ENCODE assay signal across 1 cellular context in the genomic region with DNA sequence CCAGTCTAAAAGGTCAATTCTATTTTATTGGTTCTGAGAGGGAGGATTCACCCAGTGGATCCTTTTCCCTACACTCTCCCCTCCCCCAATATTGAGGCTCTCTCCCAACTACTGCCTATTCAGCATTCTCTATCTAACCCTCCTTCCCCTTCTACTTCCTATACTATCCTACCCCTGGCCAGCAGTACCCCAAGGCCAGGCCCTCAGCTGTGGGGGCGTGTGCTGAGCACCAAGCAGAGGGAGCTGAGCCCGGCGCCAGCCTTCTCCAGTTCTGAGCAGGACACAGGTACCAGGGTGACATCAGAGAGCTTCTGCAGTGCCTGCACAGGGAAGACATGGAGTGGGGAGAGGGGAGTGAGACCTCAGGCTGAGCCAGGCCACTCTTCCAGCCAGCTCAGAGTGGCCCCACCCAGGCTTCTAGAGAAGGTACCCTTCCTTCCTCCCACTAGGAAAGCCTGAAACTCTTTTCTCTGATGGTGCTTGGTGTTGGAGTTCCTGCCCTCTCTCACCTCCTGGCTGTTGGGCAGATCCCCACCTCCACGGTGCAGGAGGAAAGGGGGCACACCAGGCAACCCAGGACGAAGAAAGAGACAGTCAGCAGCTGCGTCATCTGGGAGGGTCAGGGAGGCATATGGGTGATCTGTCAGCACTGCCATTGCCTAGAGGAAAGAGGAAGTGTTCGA.
A peak's percentile ranks its signal among the peaks of the same experiment; 100 is the strongest.
TF ChIP-seq lines count a peak whose summit lies in the region.

No MANE protein-coding gene starts in this region.

TF ChIP-seq in K562, 482 proteins besides CTCF, POLR2A, EP300 and RAD21 (continued from another document and continues in another):
- TF ChIP-seq HDGF (IDR thresholded peaks at IDR 0.05) (peak; percentile 62; the same call in 1 of the 2 replicates), BACH1 (tag; IDR thresholded peaks at IDR 0.05) (no peak), ZNF212 (CRISPR knock-in tag; IDR thresholded peaks at IDR 0.05) (no peak), GTF2E2 (tag; IDR thresholded peaks at IDR 0.05) (no peak), NR2C1 (IDR thresholded peaks at IDR 0.05) (no peak), NR2C1 (tag; IDR thresholded peaks at IDR 0.05) (peak; percentile 9; the same call in 1 of the 2 replicates), ZNF75A (CRISPR knock-in tag; IDR thresholded peaks at IDR 0.05) (no peak), ZNF830 (CRISPR knock-in tag; IDR thresholded peaks at IDR 0.05) (no peak), NR2F6 (CRISPR knock-in tag; IDR thresholded peaks at IDR 0.05) (no peak), ZNF24 (IDR thresholded peaks at IDR 0.05) (no peak), ZFX (CRISPR knock-in tag; IDR thresholded peaks at IDR 0.05) (no peak), ZNF174 (CRISPR knock-in tag; IDR thresholded peaks at IDR 0.05) (no peak), MCM2 (IDR thresholded peaks at IDR 0.05; ENCODE audit: low read depth) (no peak), TGIF2 (CRISPR knock-in tag; IDR thresholded peaks at IDR 0.05) (no peak), SMARCB1 (IDR thresholded peaks at IDR 0.05; ENCODE audit: insufficient read length, low read depth) (no peak), RBBP5 (IDR thresholded peaks at IDR 0.05; ENCODE audit: borderline replicate concordance, insufficient read depth, low read length, poor library complexity, severe bottlenecking) (peak; percentile 64), KDM1A (IDR thresholded peaks at IDR 0.05) (no peak), STAT5A (IDR thresholded peaks at IDR 0.05; ENCODE audit: borderline replicate concordance, low read length) (no peak), ZNF316 (IDR thresholded peaks at IDR 0.05) (peak; percentile 95), ZKSCAN3 (CRISPR knock-in tag; IDR thresholded peaks at IDR 0.05) (no peak), CCNT2 (IDR thresholded peaks at IDR 0.05; ENCODE audit: borderline replicate concordance, extremely low read depth, insufficient read length, low read depth, low read length) (no peak), PHF20 (IDR thresholded peaks at IDR 0.05; ENCODE audit: partially characterized antibody) (no peak), NR3C1 (CRISPR knock-in tag; IDR thresholded peaks at IDR 0.05) (no peak), ZNF12 (CRISPR knock-in tag; IDR thresholded peaks at IDR 0.05) (no peak), GABPB1 (CRISPR knock-in tag; IDR thresholded peaks at IDR 0.05) (no peak), PHF21A (IDR thresholded peaks at IDR 0.05; ENCODE audit: borderline replicate concordance, low read depth) (no peak), BCOR (IDR thresholded peaks at IDR 0.05) (no peak), TEAD4 (IDR thresholded peaks at IDR 0.05; ENCODE audit: low read length) (0 out of 2 replicates have a peak, but pooled peaks have one; percentile 9), TEAD4 (CRISPR knock-in tag; IDR thresholded peaks at IDR 0.05; ENCODE audit: borderline replicate concordance) (no peak), KHSRP (IDR thresholded peaks at IDR 0.05) (no peak), HOXB6 (CRISPR knock-in tag; IDR thresholded peaks at IDR 0.05; ENCODE audit: borderline replicate concordance) (no peak), ZNF134 (CRISPR knock-in tag; conservative IDR thresholded peaks at IDR 0.05) (no peak), GABPA (tag; conservative IDR thresholded peaks at IDR 0.05; ENCODE audit: low read depth) (no peak), PCBP1 (IDR thresholded peaks at IDR 0.05; ENCODE audit: low read depth, low read length, poor library complexity, severe bottlenecking) (no peak), CXXC5 (CRISPR knock-in tag; IDR thresholded peaks at IDR 0.05) (peak; percentile 46), POLR2AphosphoS2 (IDR thresholded peaks at IDR 0.05; ENCODE audit: low read length) (no peak), RBM39 (optimal IDR thresholded peaks at IDR 0.05; ENCODE audit: low read depth, low read length) (no peak), ZZZ3 (IDR thresholded peaks at IDR 0.05) (no peak), ZNF274 (IDR thresholded peaks at IDR 0.05; ENCODE audit: borderline replicate concordance, low read depth, low read length) (no peak), ZNF232 (CRISPR knock-in tag; IDR thresholded peaks at IDR 0.05) (no peak), ZFP1 (CRISPR knock-in tag; IDR thresholded peaks at IDR 0.05) (no peak)
- TF ChIP-seq, protein P1, sequence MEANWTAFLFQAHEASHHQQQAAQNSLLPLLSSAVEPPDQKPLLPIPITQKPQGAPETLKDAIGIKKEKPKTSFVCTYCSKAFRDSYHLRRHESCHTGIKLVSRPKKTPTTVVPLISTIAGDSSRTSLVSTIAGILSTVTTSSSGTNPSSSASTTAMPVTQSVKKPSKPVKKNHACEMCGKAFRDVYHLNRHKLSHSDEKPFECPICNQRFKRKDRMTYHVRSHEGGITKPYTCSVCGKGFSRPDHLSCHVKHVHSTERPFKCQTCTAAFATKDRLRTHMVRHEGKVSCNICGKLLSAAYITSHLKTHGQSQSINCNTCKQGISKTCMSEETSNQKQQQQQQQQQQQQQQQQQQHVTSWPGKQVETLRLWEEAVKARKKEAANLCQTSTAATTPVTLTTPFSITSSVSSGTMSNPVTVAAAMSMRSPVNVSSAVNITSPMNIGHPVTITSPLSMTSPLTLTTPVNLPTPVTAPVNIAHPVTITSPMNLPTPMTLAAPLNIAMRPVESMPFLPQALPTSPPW (CRISPR knock-in tag; IDR thresholded peaks at IDR 0.05) = no peak
- TF ChIP-seq, protein P2, sequence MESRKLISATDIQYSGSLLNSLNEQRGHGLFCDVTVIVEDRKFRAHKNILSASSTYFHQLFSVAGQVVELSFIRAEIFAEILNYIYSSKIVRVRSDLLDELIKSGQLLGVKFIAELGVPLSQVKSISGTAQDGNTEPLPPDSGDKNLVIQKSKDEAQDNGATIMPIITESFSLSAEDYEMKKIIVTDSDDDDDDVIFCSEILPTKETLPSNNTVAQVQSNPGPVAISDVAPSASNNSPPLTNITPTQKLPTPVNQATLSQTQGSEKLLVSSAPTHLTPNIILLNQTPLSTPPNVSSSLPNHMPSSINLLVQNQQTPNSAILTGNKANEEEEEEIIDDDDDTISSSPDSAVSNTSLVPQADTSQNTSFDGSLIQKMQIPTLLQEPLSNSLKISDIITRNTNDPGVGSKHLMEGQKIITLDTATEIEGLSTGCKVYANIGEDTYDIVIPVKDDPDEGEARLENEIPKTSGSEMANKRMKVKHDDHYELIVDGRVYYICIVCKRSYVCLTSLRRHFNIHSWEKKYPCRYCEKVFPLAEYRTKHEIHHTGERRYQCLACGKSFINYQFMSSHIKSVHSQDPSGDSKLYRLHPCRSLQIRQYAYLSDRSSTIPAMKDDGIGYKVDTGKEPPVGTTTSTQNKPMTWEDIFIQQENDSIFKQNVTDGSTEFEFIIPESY (CRISPR knock-in tag; IDR thresholded peaks at IDR 0.05) = no peak
- TF ChIP-seq, protein P3, sequence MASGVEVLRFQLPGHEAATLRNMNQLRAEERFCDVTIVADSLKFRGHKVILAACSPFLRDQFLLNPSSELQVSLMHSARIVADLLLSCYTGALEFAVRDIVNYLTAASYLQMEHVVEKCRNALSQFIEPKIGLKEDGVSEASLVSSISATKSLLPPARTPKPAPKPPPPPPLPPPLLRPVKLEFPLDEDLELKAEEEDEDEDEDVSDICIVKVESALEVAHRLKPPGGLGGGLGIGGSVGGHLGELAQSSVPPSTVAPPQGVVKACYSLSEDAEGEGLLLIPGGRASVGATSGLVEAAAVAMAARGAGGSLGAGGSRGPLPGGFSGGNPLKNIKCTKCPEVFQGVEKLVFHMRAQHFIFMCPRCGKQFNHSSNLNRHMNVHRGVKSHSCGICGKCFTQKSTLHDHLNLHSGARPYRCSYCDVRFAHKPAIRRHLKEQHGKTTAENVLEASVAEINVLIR (CRISPR knock-in tag; IDR thresholded peaks at IDR 0.05) = peak; percentile 54; the same call in 1 of the 2 replicates
- TF ChIP-seq, protein P4, sequence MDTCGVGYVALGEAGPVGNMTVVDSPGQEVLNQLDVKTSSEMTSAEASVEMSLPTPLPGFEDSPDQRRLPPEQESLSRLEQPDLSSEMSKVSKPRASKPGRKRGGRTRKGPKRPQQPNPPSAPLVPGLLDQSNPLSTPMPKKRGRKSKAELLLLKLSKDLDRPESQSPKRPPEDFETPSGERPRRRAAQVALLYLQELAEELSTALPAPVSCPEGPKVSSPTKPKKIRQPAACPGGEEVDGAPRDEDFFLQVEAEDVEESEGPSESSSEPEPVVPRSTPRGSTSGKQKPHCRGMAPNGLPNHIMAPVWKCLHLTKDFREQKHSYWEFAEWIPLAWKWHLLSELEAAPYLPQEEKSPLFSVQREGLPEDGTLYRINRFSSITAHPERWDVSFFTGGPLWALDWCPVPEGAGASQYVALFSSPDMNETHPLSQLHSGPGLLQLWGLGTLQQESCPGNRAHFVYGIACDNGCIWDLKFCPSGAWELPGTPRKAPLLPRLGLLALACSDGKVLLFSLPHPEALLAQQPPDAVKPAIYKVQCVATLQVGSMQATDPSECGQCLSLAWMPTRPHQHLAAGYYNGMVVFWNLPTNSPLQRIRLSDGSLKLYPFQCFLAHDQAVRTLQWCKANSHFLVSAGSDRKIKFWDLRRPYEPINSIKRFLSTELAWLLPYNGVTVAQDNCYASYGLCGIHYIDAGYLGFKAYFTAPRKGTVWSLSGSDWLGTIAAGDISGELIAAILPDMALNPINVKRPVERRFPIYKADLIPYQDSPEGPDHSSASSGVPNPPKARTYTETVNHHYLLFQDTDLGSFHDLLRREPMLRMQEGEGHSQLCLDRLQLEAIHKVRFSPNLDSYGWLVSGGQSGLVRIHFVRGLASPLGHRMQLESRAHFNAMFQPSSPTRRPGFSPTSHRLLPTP (IDR thresholded peaks at IDR 0.05; ENCODE audit: borderline replicate concordance, extremely low read depth, insufficient read length) = no peak
- TF ChIP-seq, protein P5, sequence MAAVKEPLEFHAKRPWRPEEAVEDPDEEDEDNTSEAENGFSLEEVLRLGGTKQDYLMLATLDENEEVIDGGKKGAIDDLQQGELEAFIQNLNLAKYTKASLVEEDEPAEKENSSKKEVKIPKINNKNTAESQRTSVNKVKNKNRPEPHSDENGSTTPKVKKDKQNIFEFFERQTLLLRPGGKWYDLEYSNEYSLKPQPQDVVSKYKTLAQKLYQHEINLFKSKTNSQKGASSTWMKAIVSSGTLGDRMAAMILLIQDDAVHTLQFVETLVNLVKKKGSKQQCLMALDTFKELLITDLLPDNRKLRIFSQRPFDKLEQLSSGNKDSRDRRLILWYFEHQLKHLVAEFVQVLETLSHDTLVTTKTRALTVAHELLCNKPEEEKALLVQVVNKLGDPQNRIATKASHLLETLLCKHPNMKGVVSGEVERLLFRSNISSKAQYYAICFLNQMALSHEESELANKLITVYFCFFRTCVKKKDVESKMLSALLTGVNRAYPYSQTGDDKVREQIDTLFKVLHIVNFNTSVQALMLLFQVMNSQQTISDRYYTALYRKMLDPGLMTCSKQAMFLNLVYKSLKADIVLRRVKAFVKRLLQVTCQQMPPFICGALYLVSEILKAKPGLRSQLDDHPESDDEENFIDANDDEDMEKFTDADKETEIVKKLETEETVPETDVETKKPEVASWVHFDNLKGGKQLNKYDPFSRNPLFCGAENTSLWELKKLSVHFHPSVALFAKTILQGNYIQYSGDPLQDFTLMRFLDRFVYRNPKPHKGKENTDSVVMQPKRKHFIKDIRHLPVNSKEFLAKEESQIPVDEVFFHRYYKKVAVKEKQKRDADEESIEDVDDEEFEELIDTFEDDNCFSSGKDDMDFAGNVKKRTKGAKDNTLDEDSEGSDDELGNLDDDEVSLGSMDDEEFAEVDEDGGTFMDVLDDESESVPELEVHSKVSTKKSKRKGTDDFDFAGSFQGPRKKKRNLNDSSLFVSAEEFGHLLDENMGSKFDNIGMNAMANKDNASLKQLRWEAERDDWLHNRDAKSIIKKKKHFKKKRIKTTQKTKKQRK (IDR thresholded peaks at IDR 0.05; ENCODE audit: borderline replicate concordance, low read depth, low read length) = no peak
- TF ChIP-seq, protein P6, sequence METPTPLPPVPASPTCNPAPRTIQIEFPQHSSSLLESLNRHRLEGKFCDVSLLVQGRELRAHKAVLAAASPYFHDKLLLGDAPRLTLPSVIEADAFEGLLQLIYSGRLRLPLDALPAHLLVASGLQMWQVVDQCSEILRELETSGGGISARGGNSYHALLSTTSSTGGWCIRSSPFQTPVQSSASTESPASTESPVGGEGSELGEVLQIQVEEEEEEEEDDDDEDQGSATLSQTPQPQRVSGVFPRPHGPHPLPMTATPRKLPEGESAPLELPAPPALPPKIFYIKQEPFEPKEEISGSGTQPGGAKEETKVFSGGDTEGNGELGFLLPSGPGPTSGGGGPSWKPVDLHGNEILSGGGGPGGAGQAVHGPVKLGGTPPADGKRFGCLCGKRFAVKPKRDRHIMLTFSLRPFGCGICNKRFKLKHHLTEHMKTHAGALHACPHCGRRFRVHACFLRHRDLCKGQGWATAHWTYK (CRISPR knock-in tag; IDR thresholded peaks at IDR 0.05) = peak; percentile 73; the same call in 1 of the 2 replicates
- TF ChIP-seq, protein P7, sequence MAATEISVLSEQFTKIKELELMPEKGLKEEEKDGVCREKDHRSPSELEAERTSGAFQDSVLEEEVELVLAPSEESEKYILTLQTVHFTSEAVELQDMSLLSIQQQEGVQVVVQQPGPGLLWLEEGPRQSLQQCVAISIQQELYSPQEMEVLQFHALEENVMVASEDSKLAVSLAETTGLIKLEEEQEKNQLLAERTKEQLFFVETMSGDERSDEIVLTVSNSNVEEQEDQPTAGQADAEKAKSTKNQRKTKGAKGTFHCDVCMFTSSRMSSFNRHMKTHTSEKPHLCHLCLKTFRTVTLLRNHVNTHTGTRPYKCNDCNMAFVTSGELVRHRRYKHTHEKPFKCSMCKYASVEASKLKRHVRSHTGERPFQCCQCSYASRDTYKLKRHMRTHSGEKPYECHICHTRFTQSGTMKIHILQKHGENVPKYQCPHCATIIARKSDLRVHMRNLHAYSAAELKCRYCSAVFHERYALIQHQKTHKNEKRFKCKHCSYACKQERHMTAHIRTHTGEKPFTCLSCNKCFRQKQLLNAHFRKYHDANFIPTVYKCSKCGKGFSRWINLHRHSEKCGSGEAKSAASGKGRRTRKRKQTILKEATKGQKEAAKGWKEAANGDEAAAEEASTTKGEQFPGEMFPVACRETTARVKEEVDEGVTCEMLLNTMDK (IDR thresholded peaks at IDR 0.05; ENCODE audit: borderline replicate concordance, insufficient read depth, low read depth, low read length, poor library complexity, severe bottlenecking) = no peak
- TF ChIP-seq, protein P8, sequence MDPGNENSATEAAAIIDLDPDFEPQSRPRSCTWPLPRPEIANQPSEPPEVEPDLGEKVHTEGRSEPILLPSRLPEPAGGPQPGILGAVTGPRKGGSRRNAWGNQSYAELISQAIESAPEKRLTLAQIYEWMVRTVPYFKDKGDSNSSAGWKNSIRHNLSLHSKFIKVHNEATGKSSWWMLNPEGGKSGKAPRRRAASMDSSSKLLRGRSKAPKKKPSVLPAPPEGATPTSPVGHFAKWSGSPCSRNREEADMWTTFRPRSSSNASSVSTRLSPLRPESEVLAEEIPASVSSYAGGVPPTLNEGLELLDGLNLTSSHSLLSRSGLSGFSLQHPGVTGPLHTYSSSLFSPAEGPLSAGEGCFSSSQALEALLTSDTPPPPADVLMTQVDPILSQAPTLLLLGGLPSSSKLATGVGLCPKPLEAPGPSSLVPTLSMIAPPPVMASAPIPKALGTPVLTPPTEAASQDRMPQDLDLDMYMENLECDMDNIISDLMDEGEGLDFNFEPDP (CRISPR knock-in tag; IDR thresholded peaks at IDR 0.05) = no peak; the same call in 1 of the 2 replicates
